In the genomic region with DNA sequence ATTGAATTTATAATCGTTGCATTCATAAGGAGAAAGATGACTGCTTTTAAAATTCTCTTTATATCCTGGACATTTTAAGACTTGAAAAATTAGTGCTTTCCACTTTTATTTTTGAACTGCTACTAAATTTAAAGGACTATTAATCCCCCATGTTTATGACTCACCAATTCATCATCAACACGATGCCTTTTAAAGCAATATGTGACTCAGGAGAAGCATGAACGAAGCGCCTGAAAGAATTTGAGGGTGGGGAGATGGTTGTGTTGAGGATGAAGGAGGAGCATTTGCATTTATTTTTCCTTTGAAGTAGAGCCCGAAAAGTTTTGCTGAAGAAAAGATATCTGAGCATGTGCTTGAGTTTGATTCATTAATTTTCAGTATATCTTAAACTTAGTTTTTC, we compare ENCODE assay signal across 16 cellular contexts.
DNase-seq lines count a peak whose midpoint lies in the region; ATAC-seq and TF ChIP-seq lines count a peak whose summit lies in the region.
"Had no signal": no experiment of that assay in that cellular context is flagged by ENCODE, and none has a peak within 500 bp of the region (broad histone marks: within the 10 kb centered on the region; RNA-seq: fewer than 3 reads in every experiment).

No MANE protein-coding gene starts in this region.

- no peaks in the 10 kb centered on the region for H3K9me2 ChIP-seq in HCT116 (ENCODE audit: insufficient read depth)

- H4K20me1 ChIP-seq in HCT116 (ENCODE audit: insufficient read depth) = no peaks in the 10 kb centered on the region

- BruUV-seq in HCT116 (replicated peaks; lab: Mats Ljungman, UMichigan) = no TSS peak

- no peak for TF ChIP-seq RAD21 in HCT116 (IDR thresholded peaks at IDR 0.05; ENCODE audit: low read depth)

- H3K4me1 ChIP-seq in HCT116 (ENCODE audit: control insufficient read depth in 1 of 2, insufficient read depth in 2 of 2, low read length in 2 of 2) (no peaks in the 10 kb centered on the region; a peak in 1 of 4 replicates), foreskin keratinocyte (peaks cover 15% of the 10 kb centered on the region)
- H3K4me1 ChIP-seq: esophagus squamous epithelium, suprapubic skin had no signal

- RAD21 ChIA-PET in HCT116 (lab: Charles Lee; ENCODE audit: low non-redundant PET in 1 of 2, low total read pairs in 2 of 2, uncharacterized antibody in 2 of 2, unreplicated experiment in 2 of 2) = no interaction called here

- H3K4me3 ChIP-seq in HCT116 (replicated peaks in 1 of 2; ENCODE audit: low read depth in 1 of 2, low read length in 2 of 2) = no peak overlapping the region
- H3K4me3 ChIP-seq: esophagus squamous epithelium, PC-9, suprapubic skin had no signal

- H3K27me3 ChIP-seq in HCT116 (ENCODE audit: insufficient read depth, low read length) (no peaks in the 10 kb centered on the region), foreskin keratinocyte (no peaks in the 10 kb centered on the region)
- H3K27me3 ChIP-seq: esophagus squamous epithelium, suprapubic skin had no signal

- intact Hi-C loops in HCT116 (cut with micrococcal nuclease) = no loop called here

- no peak overlapping the region for H3K9ac ChIP-seq in HCT116 (ENCODE audit: low read length)

- no peak overlapping the region for H3K4me2 ChIP-seq in HCT116 (ENCODE audit: low read length)
- H3K4me2 ChIP-seq: PC-9 had no signal

- no peak for DNase-seq in HCT116 (ENCODE audit: low read depth, low spot score)
- DNase-seq in amniotic epithelial cell (ENCODE audit: low read depth) = peak; percentile 77
- peak; percentile 64 to 81 for DNase-seq in foreskin keratinocyte
- DNase-seq in GF-D8 (lab: John Stamatoyannopoulos, UW) = no peak
- DNase-seq in NCI-H748 (lab: John Stamatoyannopoulos, UW; ENCODE audit: unreplicated experiment) = no peak
- DNase-seq: activated CD4-positive, alpha-beta memory T cell treated with anti-CD3 and anti-CD28 coated beads, Interleukin-2, amount 10 ng/mL, durations not matched to agents 7 days and 5 days; activated gamma-delta T cell treated with Interleukin-2 at 50 U/mL for 16 hours; esophagus squamous epithelium; naive B cell; NCI-H1105 treated with DMSO at 0.1 percent for 48 hours; NCI-H446; PC-9; right cardiac atrium had no signal

- CTCF ChIA-PET in HCT116 (lab: Charles Lee) = no interaction called here

- POLR2A ChIA-PET in HCT116 (lab: Charles Lee) = no interaction called here

- no peak for TF ChIP-seq POLR2A in HCT116 (IDR thresholded peaks at IDR 0.05; ENCODE audit: borderline replicate concordance, extremely low read depth, insufficient read depth, insufficient read length)

- ATAC-seq in HCT116 (no peak), foreskin keratinocyte (peak; percentile 98), GM21737 (IDR thresholded peaks at IDR 0.05; ENCODE audit: unreplicated experiment) (no peak), HG03280 (IDR thresholded peaks at IDR 0.05; ENCODE audit: unreplicated experiment) (no peak)
- ATAC-seq: right cardiac atrium had no signal

- H3K27ac ChIP-seq in HCT116 (ENCODE audit: low read depth, low read length) (no peak overlapping the region), foreskin keratinocyte (no peak overlapping the region)
- H3K27ac ChIP-seq: esophagus squamous epithelium, PC-9, suprapubic skin had no signal

- no peak for TF ChIP-seq CTCF in HCT116 (IDR thresholded peaks at IDR 0.05 in 2 of 3, conservative IDR thresholded peaks at IDR 0.05 in 1 of 3; ENCODE audit: borderline replicate concordance in 1 of 3, insufficient read depth in 1 of 3, low read depth in 2 of 3, low read length in 2 of 3)
- no peak for TF ChIP-seq CTCF in foreskin keratinocyte (conservative IDR thresholded peaks at IDR 0.05)

- no peaks in the 10 kb centered on the region for H3K79me2 ChIP-seq in HCT116 (ENCODE audit: insufficient read depth, low read length)

- peaks cover 5 to 13% of the 10 kb centered on the region in 2 experiments; a peak in 2 of 4 replicates for H3K9me3 ChIP-seq in HCT116 (ENCODE audit: control insufficient read depth in 1 of 2, insufficient read depth in 1 of 2, low read depth in 1 of 2, low read length in 2 of 2)
- H3K9me3 ChIP-seq: esophagus squamous epithelium had no signal

- no peak overlapping the region for H2AFZ ChIP-seq in HCT116 (ENCODE audit: low read depth, low read length, poor library complexity, severe bottlenecking)
- H2AFZ ChIP-seq: PC-9 had no signal

- H3K36me3 ChIP-seq in HCT116 (ENCODE audit: control insufficient read depth in 1 of 2, insufficient read depth in 2 of 2, low read length in 2 of 2) = no peaks in the 10 kb centered on the region
- H3K36me3 ChIP-seq: esophagus squamous epithelium, suprapubic skin had no signal

TF ChIP-seq in HCT116, 20 proteins besides CTCF, POLR2A, EP300 and RAD21:
- TF ChIP-seq, protein P1, sequence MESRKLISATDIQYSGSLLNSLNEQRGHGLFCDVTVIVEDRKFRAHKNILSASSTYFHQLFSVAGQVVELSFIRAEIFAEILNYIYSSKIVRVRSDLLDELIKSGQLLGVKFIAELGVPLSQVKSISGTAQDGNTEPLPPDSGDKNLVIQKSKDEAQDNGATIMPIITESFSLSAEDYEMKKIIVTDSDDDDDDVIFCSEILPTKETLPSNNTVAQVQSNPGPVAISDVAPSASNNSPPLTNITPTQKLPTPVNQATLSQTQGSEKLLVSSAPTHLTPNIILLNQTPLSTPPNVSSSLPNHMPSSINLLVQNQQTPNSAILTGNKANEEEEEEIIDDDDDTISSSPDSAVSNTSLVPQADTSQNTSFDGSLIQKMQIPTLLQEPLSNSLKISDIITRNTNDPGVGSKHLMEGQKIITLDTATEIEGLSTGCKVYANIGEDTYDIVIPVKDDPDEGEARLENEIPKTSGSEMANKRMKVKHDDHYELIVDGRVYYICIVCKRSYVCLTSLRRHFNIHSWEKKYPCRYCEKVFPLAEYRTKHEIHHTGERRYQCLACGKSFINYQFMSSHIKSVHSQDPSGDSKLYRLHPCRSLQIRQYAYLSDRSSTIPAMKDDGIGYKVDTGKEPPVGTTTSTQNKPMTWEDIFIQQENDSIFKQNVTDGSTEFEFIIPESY (IDR thresholded peaks at IDR 0.05; ENCODE audit: extremely low read depth, insufficient replicate concordance, low read length) = no peak
- TF ChIP-seq, protein P2, sequence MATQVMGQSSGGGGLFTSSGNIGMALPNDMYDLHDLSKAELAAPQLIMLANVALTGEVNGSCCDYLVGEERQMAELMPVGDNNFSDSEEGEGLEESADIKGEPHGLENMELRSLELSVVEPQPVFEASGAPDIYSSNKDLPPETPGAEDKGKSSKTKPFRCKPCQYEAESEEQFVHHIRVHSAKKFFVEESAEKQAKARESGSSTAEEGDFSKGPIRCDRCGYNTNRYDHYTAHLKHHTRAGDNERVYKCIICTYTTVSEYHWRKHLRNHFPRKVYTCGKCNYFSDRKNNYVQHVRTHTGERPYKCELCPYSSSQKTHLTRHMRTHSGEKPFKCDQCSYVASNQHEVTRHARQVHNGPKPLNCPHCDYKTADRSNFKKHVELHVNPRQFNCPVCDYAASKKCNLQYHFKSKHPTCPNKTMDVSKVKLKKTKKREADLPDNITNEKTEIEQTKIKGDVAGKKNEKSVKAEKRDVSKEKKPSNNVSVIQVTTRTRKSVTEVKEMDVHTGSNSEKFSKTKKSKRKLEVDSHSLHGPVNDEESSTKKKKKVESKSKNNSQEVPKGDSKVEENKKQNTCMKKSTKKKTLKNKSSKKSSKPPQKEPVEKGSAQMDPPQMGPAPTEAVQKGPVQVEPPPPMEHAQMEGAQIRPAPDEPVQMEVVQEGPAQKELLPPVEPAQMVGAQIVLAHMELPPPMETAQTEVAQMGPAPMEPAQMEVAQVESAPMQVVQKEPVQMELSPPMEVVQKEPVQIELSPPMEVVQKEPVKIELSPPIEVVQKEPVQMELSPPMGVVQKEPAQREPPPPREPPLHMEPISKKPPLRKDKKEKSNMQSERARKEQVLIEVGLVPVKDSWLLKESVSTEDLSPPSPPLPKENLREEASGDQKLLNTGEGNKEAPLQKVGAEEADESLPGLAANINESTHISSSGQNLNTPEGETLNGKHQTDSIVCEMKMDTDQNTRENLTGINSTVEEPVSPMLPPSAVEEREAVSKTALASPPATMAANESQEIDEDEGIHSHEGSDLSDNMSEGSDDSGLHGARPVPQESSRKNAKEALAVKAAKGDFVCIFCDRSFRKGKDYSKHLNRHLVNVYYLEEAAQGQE (IDR thresholded peaks at IDR 0.05; ENCODE audit: low read depth) = no peak
- TF ChIP-seq ELF1 (IDR thresholded peaks at IDR 0.05; ENCODE audit: borderline replicate concordance, low read depth) (no peak), SRF (IDR thresholded peaks at IDR 0.05; ENCODE audit: low read depth) (no peak), FOSL1 (IDR thresholded peaks at IDR 0.05; ENCODE audit: low read depth) (peak; percentile 39; the same call in 1 of the 2 replicates), POLR2AphosphoS5 (IDR thresholded peaks at IDR 0.05; ENCODE audit: low read depth, low read length) (no peak), JUND (IDR thresholded peaks at IDR 0.05) (no peak)
TF ChIP-seq in HCT116: peak in this region for 1.

Comparison
In these comparisons a context has a peak if more than half of its experiments do, and no peak if none do; other contexts are left out.
1. DNase-seq: peak in amniotic epithelial cell (single experiment) and foreskin keratinocyte (2 of 2); none in HCT116 (single experiment), GF-D8 (single experiment) and NCI-H748 (single experiment).